Comparison of ENCODE assay signal across 8 cellular contexts in the genomic region with DNA sequence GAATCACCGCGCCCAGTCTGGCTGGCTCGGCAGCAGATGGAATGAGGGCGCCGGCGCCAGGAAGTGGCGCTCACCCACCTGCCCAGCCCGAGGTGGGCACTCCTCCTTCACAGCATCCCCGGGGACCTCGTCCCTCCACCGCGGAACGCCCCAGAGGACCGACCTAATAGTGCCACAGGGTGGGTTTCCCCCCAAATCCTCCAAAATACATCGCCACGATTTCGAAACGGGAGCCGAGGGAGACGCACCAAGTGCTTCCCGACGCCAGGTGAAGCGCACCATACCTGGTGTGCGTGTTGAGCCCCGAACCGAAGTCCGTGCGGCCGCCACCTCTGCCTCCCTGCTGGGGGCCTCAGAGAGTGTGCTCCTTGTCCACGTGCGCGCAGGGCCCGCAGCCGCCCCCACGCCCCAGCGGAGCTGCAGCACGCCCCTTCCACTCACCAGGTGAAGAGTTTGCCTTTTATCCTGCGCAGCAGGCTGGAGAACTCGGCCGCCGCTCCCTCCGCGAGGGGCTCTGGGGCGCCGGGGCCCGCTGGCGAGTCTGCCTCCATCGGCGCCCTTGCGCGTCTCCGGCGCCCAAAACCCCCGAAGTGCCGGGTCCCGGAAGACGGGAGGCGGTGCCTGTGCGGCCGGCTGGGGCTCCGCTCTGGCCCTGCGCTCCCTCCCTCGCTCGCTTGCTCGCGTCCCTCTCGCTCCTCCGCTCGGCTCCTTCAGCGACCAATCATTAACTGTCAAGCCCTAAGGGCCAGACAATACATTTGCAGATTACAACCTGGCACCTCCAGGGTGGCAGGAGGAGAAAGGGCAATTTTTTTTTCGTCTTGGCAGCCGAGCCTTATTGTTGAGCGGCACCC.
DNase-seq lines count a peak whose midpoint lies in the region; ATAC-seq and TF ChIP-seq lines count a peak whose summit lies in the region.

A gene with protein sequence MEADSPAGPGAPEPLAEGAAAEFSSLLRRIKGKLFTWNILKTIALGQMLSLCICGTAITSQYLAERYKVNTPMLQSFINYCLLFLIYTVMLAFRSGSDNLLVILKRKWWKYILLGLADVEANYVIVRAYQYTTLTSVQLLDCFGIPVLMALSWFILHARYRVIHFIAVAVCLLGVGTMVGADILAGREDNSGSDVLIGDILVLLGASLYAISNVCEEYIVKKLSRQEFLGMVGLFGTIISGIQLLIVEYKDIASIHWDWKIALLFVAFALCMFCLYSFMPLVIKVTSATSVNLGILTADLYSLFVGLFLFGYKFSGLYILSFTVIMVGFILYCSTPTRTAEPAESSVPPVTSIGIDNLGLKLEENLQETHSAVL (minus strand): TSS at position 571 of the 854 bp plus-strand sequence. CDS start 20 bp downstream, at position 551.

- peak within 1 kb of the TSS; percentile 45 for H3K27ac ChIP-seq in muscle layer of duodenum (ENCODE audit: low read length)

- peaks cover 0 to 16% of the 10 kb centered on the region in 2 donors for H3K4me1 ChIP-seq in muscle layer of duodenum (ENCODE audit: control insufficient read depth in 1 of 2, insufficient read depth in 2 of 2, low read length in 2 of 2)

- peak within 1 kb of the TSS; percentile 70 to 83 for H3K4me3 ChIP-seq in muscle layer of duodenum (ENCODE audit: low read depth in 1 of 2, low read length in 2 of 2)

- H3K9me3 ChIP-seq in muscle layer of duodenum (ENCODE audit: control insufficient read depth in 1 of 2, low read length in 2 of 2): no peaks in the 10 kb centered on the region

- no peaks in the 10 kb centered on the region for H3K36me3 ChIP-seq in muscle layer of duodenum (ENCODE audit: control insufficient read depth in 1 of 2, insufficient read depth in 2 of 2, low read length in 2 of 2)

- TF ChIP-seq POLR2A in erythroblast (IDR thresholded peaks at IDR 0.05; ENCODE audit: low read length): no peak

- no peaks in the 10 kb centered on the region for H3K27me3 ChIP-seq in muscle layer of duodenum (ENCODE audit: low read depth, low read length)

- ATAC-seq in GM19455 (IDR thresholded peaks at IDR 0.05; ENCODE audit: unreplicated experiment): peak; percentile 84
- peak; percentile 95 for ATAC-seq in HG03571 (IDR thresholded peaks at IDR 0.05; ENCODE audit: unreplicated experiment)

- peak; percentile 76 for DNase-seq in COLO668 (lab: John Stamatoyannopoulos, UW; ENCODE audit: unreplicated experiment)
- DNase-seq in NOMO-1 (lab: John Stamatoyannopoulos, UW; ENCODE audit: unreplicated experiment in 2 of 2): peak; percentile 70 to 82
- DNase-seq in activated CD8-positive, alpha-beta memory T cell treated with anti-CD3 and anti-CD28 coated beads for 48 hours (ENCODE audit: low read depth in 2 of 3, low spot score in 2 of 3): peak; percentile 41 to 58 (median 45)
- DNase-seq in erythroblast (lab: John Stamatoyannopoulos, UW): peak; percentile 36 to 47
- DNase-seq in stimulated activated CD8-positive, alpha-beta memory T cell treated with anti-CD3 and anti-CD28 coated beads, Interleukin-7, amount 100 ng/mL, for 4 hours (ENCODE audit: low read depth in 2 of 2): peak; percentile 33 to 66

Comparison
In these comparisons a context has a peak if more than half of its experiments do, and no peak if none do; other contexts are left out.
1. Peak in every context shown above with its lines: DNase-seq, ATAC-seq, H3K4me3 ChIP-seq and H3K27ac ChIP-seq.